ENCODE assay signal across 13 cellular contexts in the genomic region with DNA sequence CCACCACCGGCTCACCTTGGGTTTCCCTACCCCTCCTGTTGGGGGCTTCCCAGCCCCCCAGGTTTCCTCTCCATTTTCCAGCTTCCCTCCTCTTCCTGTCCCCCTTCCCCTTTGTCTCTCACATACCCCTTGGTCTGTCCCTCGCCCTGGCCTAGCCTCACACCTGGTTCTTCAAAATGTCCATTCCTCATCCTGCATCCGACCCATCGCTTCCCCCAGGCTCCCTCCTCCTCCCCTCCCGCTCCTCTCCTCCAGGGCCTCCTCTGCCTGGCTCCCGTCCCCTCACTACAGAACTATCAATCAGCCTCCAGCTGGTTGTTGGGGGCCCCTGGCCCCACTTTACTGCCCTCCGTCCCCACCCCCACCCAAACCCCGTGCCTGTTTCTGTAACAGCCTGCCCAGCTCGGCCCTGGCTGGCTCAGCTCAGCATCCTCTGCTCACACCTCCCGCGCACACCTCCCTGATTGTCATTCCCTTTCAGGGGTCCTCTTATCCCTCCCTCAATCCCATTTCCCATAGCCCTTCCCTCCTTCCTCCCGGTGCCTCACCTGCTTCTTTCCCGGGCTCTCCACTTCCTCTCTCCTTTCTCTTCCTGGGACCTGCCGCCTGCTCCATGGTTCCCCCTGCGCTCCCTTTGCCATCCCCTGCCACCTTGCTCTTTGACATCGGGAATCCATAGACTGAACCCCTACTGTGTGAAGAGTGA. TPM values are rescaled to one million over a fixed set of nuclear protein-coding genes. Genes with fewer than 3 reads are reported as not detected.
DNase-seq lines count a peak whose midpoint lies in the region; ATAC-seq, FAIRE-seq and TF ChIP-seq lines count a peak whose summit lies in the region.
"Had no signal": no experiment of that assay in that cellular context is flagged by ENCODE, and none has a peak within 500 bp of the region (broad histone marks: within the 10 kb centered on the region; RNA-seq: fewer than 3 reads in every experiment).

No MANE protein-coding gene starts in this region.

- peaks cover 22% of the 10 kb centered on the region for H3K4me1 Mint-ChIP-seq in activated CD4-positive, alpha-beta T cell treated with anti-CD3 and anti-CD28 coated beads for 36 hours
- H3K4me1 Mint-ChIP-seq in effector memory CD8-positive, alpha-beta T cell (ENCODE audit: low read depth in 2 of 2): peaks cover 42 to 45% of the 10 kb centered on the region in 2 donors
- H3K4me1 Mint-ChIP-seq in osteocyte (ENCODE audit: unreplicated experiment): peaks cover 37% of the 10 kb centered on the region
- peaks cover 25% of the 10 kb centered on the region for H3K4me1 Mint-ChIP-seq in activated CD8-positive, alpha-beta memory T cell treated with anti-CD3 and anti-CD28 coated beads, Interleukin-2, amount 10 ng/mL, durations not matched to agents 7 days and 5 days

- no peak for TF ChIP-seq CTCF in osteocyte (IDR thresholded peaks at IDR 0.05)

- intact Hi-C loops in activated CD4-positive, alpha-beta T cell treated with anti-CD3 and anti-CD28 coated beads for 36 hours (cut with DNase I, micrococcal nuclease): no loop called here

- POLR2A ChIA-PET in activated CD4-positive, alpha-beta T cell treated with anti-CD3 and anti-CD28 coated beads for 36 hours (lab: Charles Lee): no interaction called here

- H3K4me3 Mint-ChIP-seq in activated CD4-positive, alpha-beta T cell treated with anti-CD3 and anti-CD28 coated beads for 36 hours: peak overlapping the region; percentile 43
- peak overlapping the region; percentile 72 to 76 for H3K4me3 Mint-ChIP-seq in effector memory CD8-positive, alpha-beta T cell
- H3K4me3 Mint-ChIP-seq in osteocyte (ENCODE audit: unreplicated experiment): peak overlapping the region; percentile 61
- no peak overlapping the region for H3K4me3 Mint-ChIP-seq in activated CD8-positive, alpha-beta memory T cell treated with anti-CD3 and anti-CD28 coated beads, Interleukin-2, amount 10 ng/mL, durations not matched to agents 7 days and 5 days

- CTCF ChIA-PET in activated CD4-positive, alpha-beta T cell treated with anti-CD3 and anti-CD28 coated beads for 36 hours (lab: Charles Lee): interaction anchor here (2.1 to 3.8 kb wide), 3 partner anchors 10 to 57 kb away, joined by 7 to 14 read pairs (median 12); a partner anchor contains a TSS
- CTCF ChIA-PET in activated CD8-positive, alpha-beta memory T cell treated with anti-CD3 and anti-CD28 coated beads, Interleukin-2, amount 10 ng/mL, durations not matched to agents 7 days and 5 days (lab: Charles Lee): interaction anchor here (0.5 to 6.5 kb wide), 7 partner anchors 9 to 165 kb away, joined by 3 to 85 read pairs (median 8); a partner anchor contains a TSS

- no peak overlapping the region for H3K27ac Mint-ChIP-seq in activated CD4-positive, alpha-beta T cell treated with anti-CD3 and anti-CD28 coated beads for 36 hours
- peak overlapping the region; percentile 89 to 92 for H3K27ac Mint-ChIP-seq in effector memory CD8-positive, alpha-beta T cell
- peak overlapping the region; percentile 24 for H3K27ac Mint-ChIP-seq in osteocyte (ENCODE audit: unreplicated experiment)
- H3K27ac Mint-ChIP-seq in activated CD8-positive, alpha-beta memory T cell treated with anti-CD3 and anti-CD28 coated beads, Interleukin-2, amount 10 ng/mL, durations not matched to agents 7 days and 5 days: no peak overlapping the region

- FAIRE-seq in RCC 7860 (lab: Jason Lieb, UNC): no peak
- FAIRE-seq: TTC549 had no signal

- no peak for DNase-seq in activated CD4-positive, alpha-beta T cell treated with anti-CD3 and anti-CD28 coated beads for 36 hours
- no peak for DNase-seq in activated CD4-positive, alpha-beta T cell treated with anti-CD3 and anti-CD28 coated beads for 1 hour
- DNase-seq in NCI-H2171 treated with DMSO at 0.1 percent for 48 hours (lab: John Stamatoyannopoulos, UW): peak; percentile 71
- no peak for DNase-seq in effector memory CD8-positive, alpha-beta T cell
- DNase-seq in osteocyte (ENCODE audit: extremely low spot score, unreplicated experiment): no peak
- no peak for DNase-seq in RCC 7860 (ENCODE audit: low spot score)
- no peak for DNase-seq in activated CD8-positive, alpha-beta memory T cell treated with anti-CD3 and anti-CD28 coated beads, Interleukin-2, amount 10 ng/mL, durations not matched to agents 7 days and 5 days
- DNase-seq: left ventricle myocardium superior; NCI-H1694; stimulated activated CD4-positive, alpha-beta T cell treated with anti-CD3 and anti-CD28 coated beads, Interleukin-4, amount 100 ng/mL, for 1 hour had no signal

- H3K9me3 Mint-ChIP-seq in activated CD4-positive, alpha-beta T cell treated with anti-CD3 and anti-CD28 coated beads for 36 hours (ENCODE audit: low read depth): no peaks in the 10 kb centered on the region
- no peaks in the 10 kb centered on the region for H3K9me3 Mint-ChIP-seq in effector memory CD8-positive, alpha-beta T cell
- no peaks in the 10 kb centered on the region for H3K9me3 Mint-ChIP-seq in osteocyte (ENCODE audit: unreplicated experiment)
- H3K9me3 Mint-ChIP-seq in activated CD8-positive, alpha-beta memory T cell treated with anti-CD3 and anti-CD28 coated beads, Interleukin-2, amount 10 ng/mL, durations not matched to agents 7 days and 5 days (ENCODE audit: low read depth): no peaks in the 10 kb centered on the region

- H3K36me3 Mint-ChIP-seq in activated CD4-positive, alpha-beta T cell treated with anti-CD3 and anti-CD28 coated beads for 36 hours (ENCODE audit: low read depth): peaks cover 10% of the 10 kb centered on the region
- peaks cover 56% of the 10 kb centered on the region for H3K36me3 Mint-ChIP-seq in effector memory CD8-positive, alpha-beta T cell (ENCODE audit: insufficient read depth)
- peaks cover 8% of the 10 kb centered on the region for H3K36me3 Mint-ChIP-seq in osteocyte (ENCODE audit: unreplicated experiment)
- peaks cover 8% of the 10 kb centered on the region for H3K36me3 Mint-ChIP-seq in activated CD8-positive, alpha-beta memory T cell treated with anti-CD3 and anti-CD28 coated beads, Interleukin-2, amount 10 ng/mL, durations not matched to agents 7 days and 5 days

- H3K27me3 Mint-ChIP-seq in activated CD4-positive, alpha-beta T cell treated with anti-CD3 and anti-CD28 coated beads for 36 hours: no peaks in the 10 kb centered on the region
- H3K27me3 Mint-ChIP-seq in effector memory CD8-positive, alpha-beta T cell: no peaks in the 10 kb centered on the region
- no peaks in the 10 kb centered on the region for H3K27me3 Mint-ChIP-seq in osteocyte (ENCODE audit: unreplicated experiment)
- peaks cover 3% of the 10 kb centered on the region for H3K27me3 Mint-ChIP-seq in activated CD8-positive, alpha-beta memory T cell treated with anti-CD3 and anti-CD28 coated beads, Interleukin-2, amount 10 ng/mL, durations not matched to agents 7 days and 5 days

- ATAC-seq in activated CD4-positive, alpha-beta T cell treated with anti-CD3 and anti-CD28 coated beads for 36 hours: no peak
- no peak for ATAC-seq in effector memory CD8-positive, alpha-beta T cell (replicated peaks)
- no peak for ATAC-seq in HG02610 (IDR thresholded peaks at IDR 0.05; ENCODE audit: unreplicated experiment)
- no peak for ATAC-seq in activated CD8-positive, alpha-beta memory T cell treated with anti-CD3 and anti-CD28 coated beads, Interleukin-2, amount 10 ng/mL, durations not matched to agents 7 days and 5 days
- ATAC-seq: left ventricle myocardium superior had no signal

RNA-seq across cellular contexts. Expression of a gene that starts 1.3 kb away (rescaled TPM):
- total RNA-seq in activated CD4-positive, alpha-beta T cell treated with anti-CD3 and anti-CD28 coated beads for 36 hours: 1 to 10 TPM; 1.3 to 1.6 TPM
- 3.8 and 5.0 TPM in 2 replicates for total RNA-seq in osteocyte
- total RNA-seq in activated CD8-positive, alpha-beta memory T cell treated with anti-CD3 and anti-CD28 coated beads, Interleukin-2, amount 10 ng/mL, durations not matched to agents 7 days and 5 days: 1 to 10 TPM; 1.1 to 1.2 TPM
- total RNA-seq: left ventricle myocardium superior, posterior vena cava had no signal

RNA-seq across cellular contexts. Expression of a gene that starts 9.7 kb away (rescaled TPM):
- 10 to 100 TPM; 47.5 to 49.8 TPM for total RNA-seq in activated CD4-positive, alpha-beta T cell treated with anti-CD3 and anti-CD28 coated beads for 36 hours
- 140 and 146 TPM in 2 replicates for total RNA-seq in osteocyte
- 10 to 100 TPM; 56.5 to 73.9 TPM for total RNA-seq in activated CD8-positive, alpha-beta memory T cell treated with anti-CD3 and anti-CD28 coated beads, Interleukin-2, amount 10 ng/mL, durations not matched to agents 7 days and 5 days

RNA-seq across cellular contexts. Expression of a gene that starts 10.8 kb away (rescaled TPM):
- total RNA-seq in activated CD4-positive, alpha-beta T cell treated with anti-CD3 and anti-CD28 coated beads for 36 hours: 100 to 1,000 TPM; 114 to 147 TPM
- total RNA-seq in osteocyte: 149 and 150 TPM in 2 replicates
- 100 to 1,000 TPM; 146 to 155 TPM for total RNA-seq in activated CD8-positive, alpha-beta memory T cell treated with anti-CD3 and anti-CD28 coated beads, Interleukin-2, amount 10 ng/mL, durations not matched to agents 7 days and 5 days

RNA-seq across cellular contexts. Expression of a gene that starts 12.4 kb away (rescaled TPM):
- not detected for total RNA-seq in activated CD4-positive, alpha-beta T cell treated with anti-CD3 and anti-CD28 coated beads for 36 hours
- 0.46 and 0.55 TPM in 2 replicates for total RNA-seq in osteocyte
- total RNA-seq in activated CD8-positive, alpha-beta memory T cell treated with anti-CD3 and anti-CD28 coated beads, Interleukin-2, amount 10 ng/mL, durations not matched to agents 7 days and 5 days: not detected
- total RNA-seq: posterior vena cava had no signal

RNA-seq across cellular contexts. Expression of a gene that starts 21.7 kb away (rescaled TPM):
- total RNA-seq in activated CD4-positive, alpha-beta T cell treated with anti-CD3 and anti-CD28 coated beads for 36 hours: 10 to 100 TPM; 28.2 to 29.4 TPM
- total RNA-seq in osteocyte: 35.5 and 43.8 TPM in 2 replicates
- total RNA-seq in activated CD8-positive, alpha-beta memory T cell treated with anti-CD3 and anti-CD28 coated beads, Interleukin-2, amount 10 ng/mL, durations not matched to agents 7 days and 5 days: 10 to 100 TPM; 44.5 to 56.5 TPM

Comparison
In these comparisons a context has a peak if more than half of its experiments do, and no peak if none do; other contexts are left out.
1. H3K27ac Mint-ChIP-seq: peak in effector memory CD8-positive, alpha-beta T cell (2 of 2) and osteocyte (single experiment); none in activated CD4-positive, alpha-beta T cell treated with anti-CD3 and anti-CD28 coated beads for 36 hours (single experiment) and activated CD8-positive, alpha-beta memory T cell treated with anti-CD3 and anti-CD28 coated beads, Interleukin-2, amount 10 ng/mL, durations not matched to agents 7 days and 5 days (single experiment).